1 cellular context compared by ENCODE assay signal in genomic region chr11:76918941-76919386, GRCh38.
TF ChIP-seq lines count a peak whose summit lies in the region.

No MANE protein-coding gene starts in this region.

TF ChIP-seq in HepG2, 621 proteins besides CTCF, POLR2A, EP300 and RAD21 (continued from another document):
- no peak for TF ChIP-seq HMGXB4 (CRISPR knock-in tag; IDR thresholded peaks at IDR 0.05; ENCODE audit: borderline replicate concordance in 1 of 2, low read depth in 1 of 2)
- no peak for TF ChIP-seq NFAT5 (CRISPR knock-in tag; IDR thresholded peaks at IDR 0.05)
- 0 out of 2 replicates have a peak, but pooled peaks have one; percentile 10 for TF ChIP-seq KAT8 (CRISPR knock-in tag; IDR thresholded peaks at IDR 0.05)
- peak; percentile 78 for TF ChIP-seq STAG1 (CRISPR knock-in tag; IDR thresholded peaks at IDR 0.05)
- TF ChIP-seq MAFG (CRISPR knock-in tag; IDR thresholded peaks at IDR 0.05), result peak; percentile 61; the same call in 1 of the 2 replicates
- TF ChIP-seq RFX3 (CRISPR knock-in tag; IDR thresholded peaks at IDR 0.05), result no peak
